ENCODE assay signal across 9 cellular contexts in the genomic region with DNA sequence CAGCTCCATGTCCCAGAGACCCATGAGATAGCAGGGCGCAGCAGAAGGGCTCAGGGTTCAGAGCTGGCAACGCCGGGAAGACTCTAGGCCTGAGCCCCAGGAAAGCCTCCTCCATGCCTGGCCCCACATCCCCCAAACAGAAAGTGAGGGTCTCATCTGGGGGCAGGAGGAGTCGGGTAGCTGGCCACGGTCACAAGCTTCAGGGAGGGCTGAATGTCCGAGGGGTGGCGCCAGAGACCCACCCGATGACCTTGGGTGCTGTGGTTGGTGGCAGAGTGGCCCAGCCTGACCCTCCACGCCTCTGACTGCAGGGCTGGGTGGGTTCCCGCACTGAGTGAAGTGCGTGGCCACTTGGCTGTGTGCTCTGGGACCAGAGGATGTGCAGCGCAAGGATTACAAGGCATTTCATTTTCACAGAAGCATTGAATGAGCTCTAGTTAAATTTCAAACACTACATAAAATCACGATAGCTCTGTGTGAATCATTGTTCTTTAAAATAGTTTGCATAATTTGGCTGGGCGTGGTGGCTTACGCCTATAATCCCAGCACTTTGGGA. TPM values are rescaled to one million over a fixed set of nuclear protein-coding genes. Genes with fewer than 3 reads are reported as not detected.
DNase-seq lines count a peak whose midpoint lies in the region; ATAC-seq lines count a peak whose summit lies in the region.
"Had no signal": no experiment of that assay in that cellular context is flagged by ENCODE, and none has a peak within 500 bp of the region (broad histone marks: within the 10 kb centered on the region; RNA-seq: fewer than 3 reads in every experiment).

No MANE protein-coding gene starts in this region.

- H3K4me1 Mint-ChIP-seq in activated CD4-positive, alpha-beta T cell treated with anti-CD3 and anti-CD28 coated beads, Interleukin-2, amount 10 ng/mL, durations not matched to agents 7 days and 5 days: peaks cover 19% of the 10 kb centered on the region
- peaks cover 48% of the 10 kb centered on the region for H3K4me1 Mint-ChIP-seq in dendritic cell treated with granulocyte-macrophage colony-stimulating factor and Interleukin-4, amounts not matched to agents 40 ng/mL and 50 ng/mL, for 4 days (ENCODE audit: low read depth)

- intact Hi-C loops in dendritic cell treated with granulocyte-macrophage colony-stimulating factor and Interleukin-4, amounts not matched to agents 40 ng/mL and 50 ng/mL, for 4 days (cut with micrococcal nuclease): loop anchor here (1.0 to 10.0 kb wide), 2 partner anchors 47 to 87 kb away; partner anchors contain the start of genes CLIC3 and PAXX

- peak overlapping the region; percentile 85 for H3K4me3 Mint-ChIP-seq in activated CD4-positive, alpha-beta T cell treated with anti-CD3 and anti-CD28 coated beads, Interleukin-2, amount 10 ng/mL, durations not matched to agents 7 days and 5 days
- no peak overlapping the region for H3K4me3 Mint-ChIP-seq in dendritic cell treated with granulocyte-macrophage colony-stimulating factor and Interleukin-4, amounts not matched to agents 40 ng/mL and 50 ng/mL, for 4 days

- H3K27me3 Mint-ChIP-seq in activated CD4-positive, alpha-beta T cell treated with anti-CD3 and anti-CD28 coated beads, Interleukin-2, amount 10 ng/mL, durations not matched to agents 7 days and 5 days: no peaks in the 10 kb centered on the region
- H3K27me3 Mint-ChIP-seq in dendritic cell treated with granulocyte-macrophage colony-stimulating factor and Interleukin-4, amounts not matched to agents 40 ng/mL and 50 ng/mL, for 4 days: no peaks in the 10 kb centered on the region

- DNase-seq in activated CD4-positive, alpha-beta T cell treated with anti-CD3 and anti-CD28 coated beads, Interleukin-2, amount 10 ng/mL, durations not matched to agents 7 days and 5 days: no peak
- DNase-seq in activated CD4-positive, alpha-beta T cell treated with anti-CD3 and anti-CD28 coated beads for 4 hours: no peak
- DNase-seq in NOMO-1 (lab: John Stamatoyannopoulos, UW; ENCODE audit: unreplicated experiment in 2 of 2) (peak; percentile 19 to 47), medulla oblongata (ENCODE audit: extremely low spot score) (peak; percentile 79), NCI-H524 treated with DMSO at 0.1 percent for 48 hours (lab: John Stamatoyannopoulos, UW) (no peak)

- CTCF ChIA-PET in activated CD4-positive, alpha-beta T cell treated with anti-CD3 and anti-CD28 coated beads, Interleukin-2, amount 10 ng/mL, durations not matched to agents 7 days and 5 days (lab: Charles Lee): interaction anchor here (0.9 to 1.9 kb wide), 9 partner anchors 12 to 120 kb away, joined by 3 to 13 read pairs (median 4); partner anchors contain the start of gene AJM1

- H3K9me3 Mint-ChIP-seq in activated CD4-positive, alpha-beta T cell treated with anti-CD3 and anti-CD28 coated beads, Interleukin-2, amount 10 ng/mL, durations not matched to agents 7 days and 5 days: no peaks in the 10 kb centered on the region
- no peaks in the 10 kb centered on the region for H3K9me3 Mint-ChIP-seq in dendritic cell treated with granulocyte-macrophage colony-stimulating factor and Interleukin-4, amounts not matched to agents 40 ng/mL and 50 ng/mL, for 4 days

- H3K27ac Mint-ChIP-seq in activated CD4-positive, alpha-beta T cell treated with anti-CD3 and anti-CD28 coated beads, Interleukin-2, amount 10 ng/mL, durations not matched to agents 7 days and 5 days: no peak overlapping the region
- H3K27ac Mint-ChIP-seq in dendritic cell treated with granulocyte-macrophage colony-stimulating factor and Interleukin-4, amounts not matched to agents 40 ng/mL and 50 ng/mL, for 4 days: peak overlapping the region; percentile 38

- POLR2A ChIA-PET in activated CD4-positive, alpha-beta T cell treated with anti-CD3 and anti-CD28 coated beads, Interleukin-2, amount 10 ng/mL, durations not matched to agents 7 days and 5 days (lab: Charles Lee): no interaction called here

- ATAC-seq in HG02678 (IDR thresholded peaks at IDR 0.05; ENCODE audit: unreplicated experiment) (no peak), HG02571 (IDR thresholded peaks at IDR 0.05; ENCODE audit: unreplicated experiment) (no peak)

- H3K36me3 Mint-ChIP-seq in activated CD4-positive, alpha-beta T cell treated with anti-CD3 and anti-CD28 coated beads, Interleukin-2, amount 10 ng/mL, durations not matched to agents 7 days and 5 days (ENCODE audit: low read depth): no peaks in the 10 kb centered on the region
- peaks cover 13% of the 10 kb centered on the region for H3K36me3 Mint-ChIP-seq in dendritic cell treated with granulocyte-macrophage colony-stimulating factor and Interleukin-4, amounts not matched to agents 40 ng/mL and 50 ng/mL, for 4 days (ENCODE audit: low read depth)

RNA-seq across cellular contexts. Expression of gene C8G, which starts 3.0 kb away (rescaled TPM):
- 1 to 10 TPM in 1 of 2 experiments, under 1 TPM in 1; 0.85 to 1.8 TPM for total RNA-seq in activated CD4-positive, alpha-beta T cell treated with anti-CD3 and anti-CD28 coated beads, Interleukin-2, amount 10 ng/mL, durations not matched to agents 7 days and 5 days
- total RNA-seq: glomerular endothelial cell had no signal

RNA-seq across cellular contexts. Expression of gene FBXW5, which starts 3.5 kb away (rescaled TPM):
- 100 to 1,000 TPM; 116 to 123 TPM for total RNA-seq in activated CD4-positive, alpha-beta T cell treated with anti-CD3 and anti-CD28 coated beads, Interleukin-2, amount 10 ng/mL, durations not matched to agents 7 days and 5 days

RNA-seq across cellular contexts. Expression of gene LCN12, which starts 4.0 kb away (rescaled TPM):
- total RNA-seq in activated CD4-positive, alpha-beta T cell treated with anti-CD3 and anti-CD28 coated beads, Interleukin-2, amount 10 ng/mL, durations not matched to agents 7 days and 5 days: 1 to 10 TPM; 3.1 to 3.5 TPM
- total RNA-seq: glomerular endothelial cell had no signal

RNA-seq across cellular contexts. Expression of gene PTGDS, which starts 29.3 kb away (rescaled TPM):
- 10 to 100 TPM; 22.1 to 24.0 TPM for total RNA-seq in activated CD4-positive, alpha-beta T cell treated with anti-CD3 and anti-CD28 coated beads, Interleukin-2, amount 10 ng/mL, durations not matched to agents 7 days and 5 days
- total RNA-seq: glomerular endothelial cell had no signal

RNA-seq across cellular contexts. Expression of gene LCNL1, which starts 34.8 kb away (rescaled TPM):
- total RNA-seq in activated CD4-positive, alpha-beta T cell treated with anti-CD3 and anti-CD28 coated beads, Interleukin-2, amount 10 ng/mL, durations not matched to agents 7 days and 5 days: under 1 TPM; 0.48 to 0.67 TPM
- total RNA-seq: glomerular endothelial cell had no signal

Comparison
In these comparisons a context has a peak if more than half of its experiments do, and no peak if none do; other contexts are left out.
1. DNase-seq: peak in NOMO-1 (2 of 2) and medulla oblongata (single experiment); none in activated CD4-positive, alpha-beta T cell treated with anti-CD3 and anti-CD28 coated beads, Interleukin-2, amount 10 ng/mL, durations not matched to agents 7 days and 5 days (single experiment), activated CD4-positive, alpha-beta T cell treated with anti-CD3 and anti-CD28 coated beads for 4 hours (0 of 2) and NCI-H524 treated with DMSO at 0.1 percent for 48 hours (single experiment).